ENCODE assay signal across 8 cellular contexts in the genomic region with DNA sequence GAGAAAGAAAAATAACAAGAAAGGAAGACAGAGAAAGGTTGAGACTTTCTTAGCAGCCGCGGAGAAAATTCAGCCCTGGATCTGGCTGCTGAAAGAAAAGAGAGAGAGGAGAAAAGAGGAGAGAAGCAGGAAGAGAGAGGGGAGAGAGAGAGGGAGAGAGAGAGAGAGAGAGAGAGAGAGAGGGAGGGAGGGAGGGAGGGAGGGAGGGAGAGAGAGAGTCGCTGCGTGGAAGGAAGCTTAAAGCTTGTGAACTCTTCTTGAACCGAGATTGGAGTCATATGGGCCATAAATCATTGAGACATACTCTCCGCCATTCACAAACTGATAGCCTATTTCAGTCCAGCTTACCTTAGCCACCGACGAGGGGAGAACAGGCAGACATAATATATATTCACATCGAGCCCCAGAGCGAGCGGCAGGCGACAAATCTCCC. TPM values are rescaled to one million over a fixed set of nuclear protein-coding genes. Genes with fewer than 3 reads are reported as not detected.
A peak's percentile ranks its signal among the peaks of the same experiment; 100 is the strongest.
DNase-seq lines count a peak whose midpoint lies in the region; ATAC-seq and TF ChIP-seq lines count a peak whose summit lies in the region.

No MANE protein-coding gene starts in this region.

- peaks cover 13% of the 10 kb centered on the region for H3K27me3 Mint-ChIP-seq in activated T-helper 17 cell treated with anti-CD3 and anti-CD28 coated beads, Interleukin-2, amount 50 U/mL, for 72 hours

- H3K4me1 ChIP-seq in iPS-20b (ENCODE audit: insufficient read depth, low read length) = no peaks in the 10 kb centered on the region; the same call in 1 of the 2 replicates
- peaks cover 73% of the 10 kb centered on the region for H3K4me1 ChIP-seq in suprapubic skin

- peak overlapping the region; percentile 63 for H3K27ac Mint-ChIP-seq in activated T-helper 17 cell treated with anti-CD3 and anti-CD28 coated beads, Interleukin-2, amount 50 U/mL, for 72 hours

- H3K9me3 ChIP-seq in iPS-20b (ENCODE audit: insufficient read depth, low read depth, low read length) = peaks cover 5% of the 10 kb centered on the region; the same call in 1 of the 2 replicates
- H3K9me3 ChIP-seq in suprapubic skin = no peaks in the 10 kb centered on the region

- H3K36me3 ChIP-seq in iPS-20b (ENCODE audit: insufficient read depth, low read depth, low read length) = no peaks in the 10 kb centered on the region
- peaks cover 15% of the 10 kb centered on the region for H3K36me3 ChIP-seq in suprapubic skin

- H3K9ac ChIP-seq in iPS-20b (ENCODE audit: low read depth, low read length) = no peak overlapping the region

- ATAC-seq in activated T-helper 17 cell treated with anti-CD3 and anti-CD28 coated beads, Interleukin-2, amount 50 U/mL, for 72 hours (replicated peaks) = peak; percentile 51
- ATAC-seq in HG02678 (IDR thresholded peaks at IDR 0.05; ENCODE audit: unreplicated experiment) (no peak), GM21515 (IDR thresholded peaks at IDR 0.05; ENCODE audit: unreplicated experiment) (no peak)

- 20% methylated on average over 12 of the region's 12 CpGs for WGBS in suprapubic skin

- peaks cover 5% of the 10 kb centered on the region for H3K4me1 Mint-ChIP-seq in activated T-helper 17 cell treated with anti-CD3 and anti-CD28 coated beads, Interleukin-2, amount 50 U/mL, for 72 hours

- peak; percentile 26 for DNase-seq in COR-L47 (lab: John Stamatoyannopoulos, UW)
- DNase-seq in M059J (ENCODE audit: low read depth) = peak; percentile 96
- no peak for DNase-seq in suprapubic skin (ENCODE audit: low spot score in 2 of 2)
- DNase-seq in LoVo (ENCODE audit: low spot score) = no peak

- H3K27me3 ChIP-seq in iPS-20b (ENCODE audit: insufficient read depth, low read length) (peaks cover 100% of the 10 kb centered on the region), suprapubic skin (no peaks in the 10 kb centered on the region)

- no peak for TF ChIP-seq POLR2A in suprapubic skin (IDR thresholded peaks at IDR 0.05)

- TF ChIP-seq EP300 in suprapubic skin (IDR thresholded peaks at IDR 0.05) = no peak

- H3K4me3 ChIP-seq in iPS-20b (ENCODE audit: low read length) = peak overlapping the region; percentile 18
- peak overlapping the region; percentile 54 for H3K4me3 ChIP-seq in suprapubic skin

- peak overlapping the region; percentile 75 for H3K4me3 Mint-ChIP-seq in activated T-helper 17 cell treated with anti-CD3 and anti-CD28 coated beads, Interleukin-2, amount 50 U/mL, for 72 hours

- no peaks in the 10 kb centered on the region for H3K36me3 Mint-ChIP-seq in activated T-helper 17 cell treated with anti-CD3 and anti-CD28 coated beads, Interleukin-2, amount 50 U/mL, for 72 hours (ENCODE audit: low read depth)

- no peaks in the 10 kb centered on the region for H3K9me3 Mint-ChIP-seq in activated T-helper 17 cell treated with anti-CD3 and anti-CD28 coated beads, Interleukin-2, amount 50 U/mL, for 72 hours

- no peak for TF ChIP-seq CTCF in suprapubic skin (IDR thresholded peaks at IDR 0.05)

- H3K27ac ChIP-seq in iPS-20b (ENCODE audit: low read length) = no peak overlapping the region
- peak overlapping the region; percentile 85 for H3K27ac ChIP-seq in suprapubic skin

RNA-seq across cellular contexts. Expression of a gene that starts 10.3 kb away (rescaled TPM):
- total RNA-seq in M059J (2014; rRNA removed; shearing (Covaris generic)) = 17.4 and 30.7 TPM in 2 replicates
- total RNA-seq in activated T-helper 17 cell treated with anti-CD3 and anti-CD28 coated beads, Interleukin-2, amount 50 U/mL, for 72 hours = 10 to 100 TPM in 1 of 2 donors, 1 to 10 TPM in 1; 2.0 to 15.3 TPM
- total RNA-seq in suprapubic skin = 10 to 100 TPM in 2 of 4 donors, 1 to 10 TPM in 2; 8.4 to 13.6 (median 9.9) TPM

RNA-seq across cellular contexts. Expression of a gene that starts 23.0 kb away (rescaled TPM):
- 0.20 and 0.57 TPM in 2 replicates for total RNA-seq in M059J (2014; rRNA removed; shearing (Covaris generic))
- total RNA-seq in activated T-helper 17 cell treated with anti-CD3 and anti-CD28 coated beads, Interleukin-2, amount 50 U/mL, for 72 hours = 1 to 10 TPM; 2.6 to 2.8 TPM
- 1 to 10 TPM in 3 of 4 donors, under 1 TPM in 1; 0.42 to 3.5 (median 1.0) TPM for total RNA-seq in suprapubic skin

RNA-seq across cellular contexts. Expression of a gene that starts 24.4 kb away (rescaled TPM):
- not detected in 2 replicates for total RNA-seq in M059J (2014; rRNA removed; shearing (Covaris generic))
- not detected for total RNA-seq in activated T-helper 17 cell treated with anti-CD3 and anti-CD28 coated beads, Interleukin-2, amount 50 U/mL, for 72 hours
- not detected for total RNA-seq in suprapubic skin

RNA-seq across cellular contexts. Expression of a gene that starts 34.8 kb away (rescaled TPM):
- 10.2 and 15.4 TPM in 2 replicates for total RNA-seq in M059J (2014; rRNA removed; shearing (Covaris generic))
- total RNA-seq in activated T-helper 17 cell treated with anti-CD3 and anti-CD28 coated beads, Interleukin-2, amount 50 U/mL, for 72 hours = 1 to 10 TPM; 3.1 to 5.4 TPM
- 10 to 100 TPM in 1 of 4 donors, 1 to 10 TPM in 3; 2.3 to 20.8 (median 3.9) TPM for total RNA-seq in suprapubic skin

RNA-seq across cellular contexts. Expression of a gene that starts 38.4 kb away (rescaled TPM):
- 0.10 and 0.37 TPM in 2 replicates for total RNA-seq in M059J (2014; rRNA removed; shearing (Covaris generic))
- total RNA-seq in activated T-helper 17 cell treated with anti-CD3 and anti-CD28 coated beads, Interleukin-2, amount 50 U/mL, for 72 hours = not detected
- total RNA-seq in suprapubic skin = under 1 TPM in 2 of 4 donors, not detected in 2; 0.72 to 0.80 TPM

Comparison
In these comparisons a context has a peak if more than half of its experiments do, and no peak if none do; other contexts are left out.
1. DNase-seq: peak in COR-L47 (single experiment) and M059J (single experiment); none in suprapubic skin (0 of 2) and LoVo (single experiment).